ENCODE assay signal across 1 cellular context in the genomic region with DNA sequence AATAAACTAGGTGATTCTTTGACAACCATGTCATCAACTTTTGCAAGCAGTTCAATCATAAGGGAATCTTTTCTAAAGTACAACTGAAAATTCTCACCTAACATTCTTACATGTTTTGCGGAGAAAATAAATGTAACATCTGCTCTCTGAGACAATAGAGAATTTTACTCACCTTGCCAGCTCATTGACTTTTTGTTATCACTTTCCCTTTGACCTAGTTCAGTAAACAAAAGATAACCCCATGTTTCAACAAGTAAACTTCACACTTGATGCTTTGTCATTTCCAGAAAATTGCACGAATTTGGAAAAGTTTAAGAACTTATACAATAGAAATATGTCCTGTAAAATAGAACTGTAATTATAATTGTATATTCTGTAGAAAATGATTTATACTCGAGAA.
TF ChIP-seq lines count a peak whose summit lies in the region.

No MANE protein-coding gene starts in this region.

TF ChIP-seq in GM23338, 12 proteins besides CTCF, POLR2A, EP300 and RAD21 (continued from another document):
- no peak for TF ChIP-seq EZH2phosphoT487 (IDR thresholded peaks at IDR 0.05; ENCODE audit: unreplicated experiment)
